8 cellular contexts compared by ENCODE assay signal in genomic region chr13:46295531-46296464, GRCh38.
A peak's percentile ranks its signal among the peaks of the same experiment; 100 is the strongest.
DNase-seq lines count a peak whose midpoint lies in the region; ATAC-seq and TF ChIP-seq lines count a peak whose summit lies in the region.

No MANE protein-coding gene starts in this region.

- TF ChIP-seq CTCF in VCaP (conservative IDR thresholded peaks at IDR 0.05) (no peak), upper lobe of right lung (IDR thresholded peaks at IDR 0.05) (no peak)

- peak; percentile 86 for DNase-seq in natural killer cell treated with Interleukin-12 subunit alpha and Interleukin-12 subunit beta and Interleukin-15 and Interleukin-18, amount 100 ng/mL, for 72 hours (ENCODE audit: low spot score)
- DNase-seq in upper lobe of right lung (no peak), middle frontal gyrus (ENCODE audit: extremely low spot score, low spot score) (no peak), NCI-H2107 treated with DMSO at 0.1 percent for 48 hours (lab: John Stamatoyannopoulos, UW; ENCODE audit: unreplicated experiment) (no peak)

- peak overlapping the region; percentile 81 for H3K27ac ChIP-seq in VCaP
- H3K27ac ChIP-seq in cingulate gyrus (ENCODE audit: low read depth, low read length) = peak overlapping the region; percentile 23
- peak overlapping the region; percentile 70 for H3K27ac ChIP-seq in upper lobe of right lung

- H3K4me3 ChIP-seq in upper lobe of right lung = no peak overlapping the region

- H3K36me3 Mint-ChIP-seq in natural killer cell treated with Interleukin-12 subunit alpha and Interleukin-12 subunit beta and Interleukin-15 and Interleukin-18, amount 100 ng/mL, for 72 hours = peaks cover 4% of the 10 kb centered on the region

- H3K27ac Mint-ChIP-seq in natural killer cell treated with Interleukin-12 subunit alpha and Interleukin-12 subunit beta and Interleukin-15 and Interleukin-18, amount 100 ng/mL, for 72 hours = peak overlapping the region; percentile 80 to 83

- peaks cover 47 to 56% of the 10 kb centered on the region in 2 donors for H3K4me1 Mint-ChIP-seq in natural killer cell treated with Interleukin-12 subunit alpha and Interleukin-12 subunit beta and Interleukin-15 and Interleukin-18, amount 100 ng/mL, for 72 hours (ENCODE audit: low read depth in 2 of 2)

- H3K4me3 Mint-ChIP-seq in natural killer cell treated with Interleukin-12 subunit alpha and Interleukin-12 subunit beta and Interleukin-15 and Interleukin-18, amount 100 ng/mL, for 72 hours = peak overlapping the region; percentile 71

- H3K4me1 ChIP-seq in upper lobe of right lung = peaks cover 23% of the 10 kb centered on the region

- no peaks in the 10 kb centered on the region for H3K36me3 ChIP-seq in upper lobe of right lung

- no peaks in the 10 kb centered on the region for H3K27me3 ChIP-seq in upper lobe of right lung

- ATAC-seq in GM18519 (IDR thresholded peaks at IDR 0.05; ENCODE audit: low FRiP score, unreplicated experiment) (peak; percentile 57), HG03442 (IDR thresholded peaks at IDR 0.05; ENCODE audit: unreplicated experiment) (peak; percentile 62), upper lobe of right lung (peak; percentile 85)
- peak; percentile 94 for ATAC-seq in natural killer cell treated with Interleukin-12 subunit alpha and Interleukin-12 subunit beta and Interleukin-15 and Interleukin-18, amount 100 ng/mL, for 72 hours

- H3K27me3 Mint-ChIP-seq in natural killer cell treated with Interleukin-12 subunit alpha and Interleukin-12 subunit beta and Interleukin-15 and Interleukin-18, amount 100 ng/mL, for 72 hours = no peaks in the 10 kb centered on the region

- H3K9me3 ChIP-seq in upper lobe of right lung = no peaks in the 10 kb centered on the region

- H3K9me3 Mint-ChIP-seq in natural killer cell treated with Interleukin-12 subunit alpha and Interleukin-12 subunit beta and Interleukin-15 and Interleukin-18, amount 100 ng/mL, for 72 hours = no peaks in the 10 kb centered on the region

- intact Hi-C loops in upper lobe of right lung (cut with DNase I) = no loop called here

Comparison
In these comparisons a context has a peak if more than half of its experiments do, and no peak if none do; other contexts are left out.
1. H3K27ac ChIP-seq: peak in every context shown above with its lines; median percentile 81 in VCaP; 70 in upper lobe of right lung; 23 in cingulate gyrus.